1 cellular context compared by ENCODE assay signal in the genomic region with DNA sequence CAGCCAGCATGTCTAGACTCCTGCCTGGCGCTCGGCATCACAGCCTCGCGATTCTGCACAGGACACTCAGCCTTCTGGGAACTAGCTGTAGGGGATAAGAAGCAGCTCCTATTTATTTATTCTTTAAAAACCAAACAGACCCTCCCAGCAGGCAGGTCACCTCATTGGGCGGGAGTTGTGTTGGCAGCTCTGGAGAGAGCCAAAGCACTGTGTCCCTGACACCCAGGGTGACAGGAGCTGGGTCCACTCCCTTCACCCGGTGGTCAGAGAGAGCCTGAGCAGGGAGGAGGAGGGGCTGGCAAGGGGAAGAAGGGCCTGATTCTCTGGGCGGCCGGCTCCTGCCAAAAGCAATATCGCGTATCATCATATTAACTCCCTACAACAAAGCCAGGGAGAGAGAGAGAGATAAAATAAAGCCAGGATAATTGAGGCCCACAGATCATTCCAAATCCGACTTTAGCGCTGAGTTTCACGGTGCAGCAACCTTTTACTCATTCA.
A peak's percentile ranks its signal among the peaks of the same experiment; 100 is the strongest.
TF ChIP-seq lines count a peak whose summit lies in the region.

No MANE protein-coding gene starts in this region.

TF ChIP-seq in liver, 16 proteins besides CTCF, POLR2A, EP300 and RAD21 (continued from another document):
- TF ChIP-seq, protein P1, sequence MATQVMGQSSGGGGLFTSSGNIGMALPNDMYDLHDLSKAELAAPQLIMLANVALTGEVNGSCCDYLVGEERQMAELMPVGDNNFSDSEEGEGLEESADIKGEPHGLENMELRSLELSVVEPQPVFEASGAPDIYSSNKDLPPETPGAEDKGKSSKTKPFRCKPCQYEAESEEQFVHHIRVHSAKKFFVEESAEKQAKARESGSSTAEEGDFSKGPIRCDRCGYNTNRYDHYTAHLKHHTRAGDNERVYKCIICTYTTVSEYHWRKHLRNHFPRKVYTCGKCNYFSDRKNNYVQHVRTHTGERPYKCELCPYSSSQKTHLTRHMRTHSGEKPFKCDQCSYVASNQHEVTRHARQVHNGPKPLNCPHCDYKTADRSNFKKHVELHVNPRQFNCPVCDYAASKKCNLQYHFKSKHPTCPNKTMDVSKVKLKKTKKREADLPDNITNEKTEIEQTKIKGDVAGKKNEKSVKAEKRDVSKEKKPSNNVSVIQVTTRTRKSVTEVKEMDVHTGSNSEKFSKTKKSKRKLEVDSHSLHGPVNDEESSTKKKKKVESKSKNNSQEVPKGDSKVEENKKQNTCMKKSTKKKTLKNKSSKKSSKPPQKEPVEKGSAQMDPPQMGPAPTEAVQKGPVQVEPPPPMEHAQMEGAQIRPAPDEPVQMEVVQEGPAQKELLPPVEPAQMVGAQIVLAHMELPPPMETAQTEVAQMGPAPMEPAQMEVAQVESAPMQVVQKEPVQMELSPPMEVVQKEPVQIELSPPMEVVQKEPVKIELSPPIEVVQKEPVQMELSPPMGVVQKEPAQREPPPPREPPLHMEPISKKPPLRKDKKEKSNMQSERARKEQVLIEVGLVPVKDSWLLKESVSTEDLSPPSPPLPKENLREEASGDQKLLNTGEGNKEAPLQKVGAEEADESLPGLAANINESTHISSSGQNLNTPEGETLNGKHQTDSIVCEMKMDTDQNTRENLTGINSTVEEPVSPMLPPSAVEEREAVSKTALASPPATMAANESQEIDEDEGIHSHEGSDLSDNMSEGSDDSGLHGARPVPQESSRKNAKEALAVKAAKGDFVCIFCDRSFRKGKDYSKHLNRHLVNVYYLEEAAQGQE (IDR thresholded peaks at IDR 0.05), result peak; percentile 57
- TF ChIP-seq HNF4A (conservative IDR thresholded peaks at IDR 0.05) (peak; percentile 41 to 79), JUND (IDR thresholded peaks at IDR 0.05) (peak in 1 of 2 donors; percentile 45), GABPA (IDR thresholded peaks at IDR 0.05 in 1 of 2, conservative IDR thresholded peaks at IDR 0.05 in 1 of 2) (no peak), SP1 (IDR thresholded peaks at IDR 0.05) (peak; percentile 38)
